ENCODE assay signal across 14 cellular contexts in genomic region chr21:44773291-44773932, GRCh38. TPM values are rescaled to one million over a fixed set of nuclear protein-coding genes. Genes with fewer than 3 reads are reported as not detected.
DNase-seq lines count a peak whose midpoint lies in the region; TF ChIP-seq lines count a peak whose summit lies in the region.
"Had no signal": no experiment of that assay in that cellular context is flagged by ENCODE, and none has a peak within 500 bp of the region (broad histone marks: within the 10 kb centered on the region; RNA-seq: fewer than 3 reads in every experiment).

No MANE protein-coding gene starts in this region.

- H3K4me3 ChIP-seq in neural progenitor cell, result no peak overlapping the region
- H3K4me3 ChIP-seq in colonic mucosa, result no peak overlapping the region
- H3K4me3 ChIP-seq: right lobe of liver, tibial artery had no signal

- H3K27me3 Mint-ChIP-seq in chondrocyte (ENCODE audit: low read depth) (no peaks in the 10 kb centered on the region), neural progenitor cell (ENCODE audit: insufficient read depth, low read depth) (no peaks in the 10 kb centered on the region)

- no peak overlapping the region for H2AFZ ChIP-seq in neural progenitor cell (replicated peaks)

- intact Hi-C loops in colonic mucosa (cut with DNase I), result no loop called here

- H3K36me3 ChIP-seq in neural progenitor cell, result peaks cover 7% of the 10 kb centered on the region
- peaks cover 8% of the 10 kb centered on the region for H3K36me3 ChIP-seq in colonic mucosa

- H3K27ac ChIP-seq in neural progenitor cell (no peak overlapping the region), colonic mucosa (no peak overlapping the region)
- H3K27ac ChIP-seq: right lobe of liver, tibial artery had no signal

- H3K9me3 Mint-ChIP-seq in chondrocyte (ENCODE audit: low read depth) (no peaks in the 10 kb centered on the region), neural progenitor cell (no peaks in the 10 kb centered on the region)

- H3K4me1 Mint-ChIP-seq in chondrocyte (ENCODE audit: low read depth) (peaks cover 14% of the 10 kb centered on the region), neural progenitor cell (peaks cover 19% of the 10 kb centered on the region)

- no peak overlapping the region for H3K4me2 ChIP-seq in neural progenitor cell

- peaks cover 43% of the 10 kb centered on the region for H3K36me3 Mint-ChIP-seq in chondrocyte (ENCODE audit: low read depth)
- peaks cover 35% of the 10 kb centered on the region for H3K36me3 Mint-ChIP-seq in neural progenitor cell

- peaks cover 8% of the 10 kb centered on the region for H3K4me1 ChIP-seq in neural progenitor cell
- no peaks in the 10 kb centered on the region for H3K4me1 ChIP-seq in colonic mucosa
- H3K4me1 ChIP-seq: tibial artery had no signal

- H3F3A ChIP-seq in neural progenitor cell (ENCODE audit: low read depth), result peaks cover 11% of the 10 kb centered on the region

- peaks cover 9% of the 10 kb centered on the region for H3K79me2 ChIP-seq in neural progenitor cell (ENCODE audit: low read depth)

- H3K27me3 ChIP-seq in neural progenitor cell (no peaks in the 10 kb centered on the region), colonic mucosa (no peaks in the 10 kb centered on the region)
- H3K27me3 ChIP-seq: right lobe of liver, tibial artery had no signal

- H3K9me3 ChIP-seq in neural progenitor cell (ENCODE audit: low read depth), result no peaks in the 10 kb centered on the region
- no peaks in the 10 kb centered on the region for H3K9me3 ChIP-seq in colonic mucosa
- H3K9me3 ChIP-seq: right lobe of liver, tibial artery had no signal

- H3K27ac Mint-ChIP-seq in chondrocyte (ENCODE audit: unreplicated experiment) (no peak overlapping the region), neural progenitor cell (peak overlapping the region; percentile 36)

- no peak for TF ChIP-seq CTCF in chondrocyte (IDR thresholded peaks at IDR 0.05)
- TF ChIP-seq CTCF in neural progenitor cell (IDR thresholded peaks at IDR 0.05), result no peak
- no peak for TF ChIP-seq CTCF in colonic mucosa (IDR thresholded peaks at IDR 0.05)

- no peak overlapping the region for H3K9ac ChIP-seq in neural progenitor cell
- no peak overlapping the region for H3K9ac ChIP-seq in colonic mucosa (ENCODE audit: low read depth in 2 of 2, low read length in 2 of 2)

- DNase-seq in DMS153 (lab: John Stamatoyannopoulos, UW) (peak; percentile 83), NCI-H2029 treated with DMSO at 0.1 percent for 48 hours (lab: John Stamatoyannopoulos, UW) (peak; percentile 84), chondrocyte (ENCODE audit: low spot score) (peak; percentile 69), neural progenitor cell (ENCODE audit: low spot score) (no peak), iPS-NIHi11 (ENCODE audit: low spot score) (no peak), NCI-H2171 (lab: John Stamatoyannopoulos, UW) (no peak), colonic mucosa (no peak)
- no peak for DNase-seq in activated effector memory CD4-positive, alpha-beta T cell treated with Interleukin-2 at 50 U/mL for 16 hours
- DNase-seq: CD4-positive, CD25-positive, alpha-beta regulatory T cell; effector CD4-positive, alpha-beta T cell; mammary epithelial cell; right lobe of liver; T-helper 9 cell had no signal

- peaks cover under 1% of the 10 kb centered on the region for H4K20me1 ChIP-seq in neural progenitor cell (ENCODE audit: low read depth)

- no peak overlapping the region for H3K4me3 Mint-ChIP-seq in chondrocyte (ENCODE audit: unreplicated experiment)
- no peak overlapping the region for H3K4me3 Mint-ChIP-seq in neural progenitor cell

RNA-seq across cellular contexts. Expression of gene UBE2G2, which starts 28.2 kb away (rescaled TPM):
- total RNA-seq in chondrocyte (48.5 to 75.5 TPM (median 54.8 TPM) in 3 replicates), neural progenitor cell (ENCODE audit: low replicate concordance) (76.7 and 83.1 TPM in 2 replicates), colonic mucosa (10 to 100 TPM; 50.3 to 76.1 TPM)

RNA-seq across cellular contexts. Expression of gene SUMO3, which starts 44.5 kb away (rescaled TPM):
- 51.3 to 60.3 TPM (median 52.3 TPM) in 3 replicates for total RNA-seq in chondrocyte
- total RNA-seq in neural progenitor cell (ENCODE audit: low replicate concordance), result 117 and 135 TPM in 2 replicates
- total RNA-seq in colonic mucosa, result 10 to 100 TPM; 81.3 to 82.8 TPM

Comparison
In these comparisons a context has a peak if more than half of its experiments do, and no peak if none do; other contexts are left out.
1. DNase-seq: peak in DMS153 (single experiment), NCI-H2029 treated with DMSO at 0.1 percent for 48 hours (single experiment) and chondrocyte (single experiment); none in neural progenitor cell (single experiment), iPS-NIHi11 (single experiment), NCI-H2171 (single experiment), activated effector memory CD4-positive, alpha-beta T cell treated with Interleukin-2 at 50 U/mL for 16 hours (single experiment) and colonic mucosa (single experiment).